ENCODE assay signal across 10 cellular contexts in genomic region chr11:9787981-9788521, GRCh38.
DNase-seq lines count a peak whose midpoint lies in the region; ATAC-seq lines count a peak whose summit lies in the region.
"Had no signal": no experiment of that assay in that cellular context is flagged by ENCODE, and none has a peak within 500 bp of the region (broad histone marks: within the 10 kb centered on the region; RNA-seq: fewer than 3 reads in every experiment).

No MANE protein-coding gene starts in this region.

- peaks cover 12% of the 10 kb centered on the region for H3K4me1 ChIP-seq in SJCRH30
- H3K4me1 ChIP-seq in skeletal muscle tissue (ENCODE audit: control insufficient read depth in 3 of 3, insufficient read depth in 3 of 3, low read length in 3 of 3) = peaks cover 14 to 21% (median 15%) of the 10 kb centered on the region in 3 donors

- H3K27me3 ChIP-seq in SJCRH30 (no peaks in the 10 kb centered on the region), skeletal muscle tissue (ENCODE audit: control insufficient read depth in 3 of 3, insufficient read depth in 3 of 3, low read length in 3 of 3) (no peaks in the 10 kb centered on the region)

- H3K9ac ChIP-seq in skeletal muscle tissue (ENCODE audit: low read depth in 1 of 3, low read length in 3 of 3) = peak overlapping the region in 1 of 3 donors; percentile 9

- H3K4me3 ChIP-seq in SJCRH30 (no peak overlapping the region), skeletal muscle tissue (ENCODE audit: low read length in 3 of 3) (no peak overlapping the region)

- no peaks in the 10 kb centered on the region for H3K9me3 ChIP-seq in SJCRH30 (replicated peaks)
- H3K9me3 ChIP-seq in skeletal muscle tissue (ENCODE audit: control insufficient read depth in 3 of 3, low read length in 3 of 3) = no peaks in the 10 kb centered on the region

- peak; percentile 55 for DNase-seq in GF-D8 (lab: John Stamatoyannopoulos, UW)
- DNase-seq in SJCRH30 = peak; percentile 47 to 56
- DNase-seq in glomerular visceral epithelial cell (ENCODE audit: extremely low spot score) = peak; percentile 99
- DNase-seq in GM19238 (ENCODE audit: insufficient read length, low spot score) = no peak
- DNase-seq: activated CD4-positive, CD25-positive, alpha-beta regulatory T cell treated with anti-CD3 and anti-CD28 coated beads, Interleukin-2, amount 50 U/mL, for 72 hours; NCI-H82 had no signal

- H3K36me3 ChIP-seq in SJCRH30 = peaks cover 29% of the 10 kb centered on the region
- peaks cover 9 to 22% (median 19%) of the 10 kb centered on the region in 3 donors for H3K36me3 ChIP-seq in skeletal muscle tissue (ENCODE audit: control insufficient read depth in 3 of 3, insufficient read depth in 3 of 3, low read length in 3 of 3)

- ATAC-seq in HG02763 (IDR thresholded peaks at IDR 0.05; ENCODE audit: unreplicated experiment) = no peak
- ATAC-seq in HG02610 (IDR thresholded peaks at IDR 0.05; ENCODE audit: unreplicated experiment) = no peak
- ATAC-seq in HG03457 (IDR thresholded peaks at IDR 0.05; ENCODE audit: unreplicated experiment) = no peak

- H3K27ac ChIP-seq in SJCRH30 = peak overlapping the region; percentile 31
- peak overlapping the region; percentile 43 for H3K27ac ChIP-seq in skeletal muscle tissue (ENCODE audit: low read depth, low read length)
